ENCODE assay signal across 8 cellular contexts in genomic region chr19:30799854-30800755, GRCh38.
DNase-seq lines count a peak whose midpoint lies in the region; ATAC-seq and TF ChIP-seq lines count a peak whose summit lies in the region.

No MANE protein-coding gene starts in this region.

- ATAC-seq in DND-41 (ENCODE audit: insufficient read depth, low read depth) (no peak), right cardiac atrium (peak; percentile 33 to 67), HG02885 (IDR thresholded peaks at IDR 0.05; ENCODE audit: poor library complexity, unreplicated experiment) (no peak)

- H3K4me2 ChIP-seq in DND-41 (ENCODE audit: insufficient read depth, low read length) (no peak overlapping the region), MM.1S (ENCODE audit: low read depth, low read length) (no peak overlapping the region)

- no peaks in the 10 kb centered on the region for H3K79me2 ChIP-seq in DND-41 (ENCODE audit: insufficient read depth, low read length)
- no peaks in the 10 kb centered on the region for H3K79me2 ChIP-seq in MM.1S (ENCODE audit: low read length)

- 18% methylated on average over 22 of the region's 22 CpGs for WGBS in right cardiac atrium

- no peaks in the 10 kb centered on the region for H3K27me3 ChIP-seq in DND-41 (ENCODE audit: insufficient read depth, low read length, poor library complexity)
- H3K27me3 ChIP-seq in MM.1S (replicated peaks; ENCODE audit: insufficient read depth, low read length): peaks cover 24% of the 10 kb centered on the region
- H3K27me3 ChIP-seq in right cardiac atrium (ENCODE audit: control insufficient read depth, insufficient read depth): no peaks in the 10 kb centered on the region

- no peaks in the 10 kb centered on the region for H4K20me1 ChIP-seq in DND-41 (ENCODE audit: insufficient read depth, low read length)
- no peaks in the 10 kb centered on the region for H4K20me1 ChIP-seq in MM.1S (ENCODE audit: insufficient read depth, low read length)

- DNase-seq in DND-41 (peak; percentile 6), MM.1S (peak; percentile 15), right cardiac atrium (peak; percentile 23 to 75 (median 74)), DMS153 (lab: John Stamatoyannopoulos, UW) (no peak), cortex of kidney (lab: John Stamatoyannopoulos, UW) (no peak)
- DNase-seq in activated T-helper 9 cell treated with anti-CD3 and anti-CD28 coated beads, Interleukin-2, amount 50 U/mL, for 16 hours (ENCODE audit: low read depth): peak; percentile 2
- DNase-seq in stimulated activated CD4-positive, alpha-beta T cell treated with anti-CD3 and anti-CD28 coated beads, Interleukin-12 subunit alpha, Interleukin-12 subunit beta, amount 100 ng/mL, for 48 hours (ENCODE audit: low read depth in 2 of 3, low spot score in 1 of 3): peak in 2 of 3 donors; percentile 9 to 20

- H3K9ac ChIP-seq in DND-41 (ENCODE audit: low read depth, low read length) (no peak overlapping the region), MM.1S (ENCODE audit: low read length) (no peak overlapping the region)

- peak; percentile 14 for TF ChIP-seq CTCF in DND-41 (IDR thresholded peaks at IDR 0.05; ENCODE audit: borderline replicate concordance, extremely low read depth, low read length, poor library complexity, severe bottlenecking)
- peak; percentile 58 for TF ChIP-seq CTCF in MM.1S (IDR thresholded peaks at IDR 0.05; ENCODE audit: low read length)

- H3K27ac ChIP-seq in DND-41 (ENCODE audit: low read length) (no peak overlapping the region), MM.1S (ENCODE audit: low read length) (no peak overlapping the region), right cardiac atrium (ENCODE audit: low read length) (no peak overlapping the region)

- intact Hi-C loops in right cardiac atrium (cut with DNase I): no loop called here

- H3K36me3 ChIP-seq in DND-41 (ENCODE audit: insufficient read depth, low read length) (no peaks in the 10 kb centered on the region), MM.1S (replicated peaks; ENCODE audit: insufficient read depth, low read length) (no peaks in the 10 kb centered on the region)

- no peaks in the 10 kb centered on the region for H3K9me2 ChIP-seq in MM.1S (replicated peaks; ENCODE audit: insufficient read depth, low read length)

- H3K4me3 ChIP-seq in DND-41 (ENCODE audit: low read depth in 1 of 2, low read length in 2 of 2): no peak overlapping the region
- no peak overlapping the region for H3K4me3 ChIP-seq in MM.1S (ENCODE audit: low read length)
- no peak overlapping the region for H3K4me3 ChIP-seq in right cardiac atrium (ENCODE audit: low read length)

- H3K4me1 ChIP-seq in DND-41 (ENCODE audit: insufficient read depth, low read length) (no peaks in the 10 kb centered on the region), MM.1S (ENCODE audit: low read length) (no peaks in the 10 kb centered on the region), right cardiac atrium (ENCODE audit: control insufficient read depth, insufficient read depth, low read length) (no peaks in the 10 kb centered on the region)

- H2AFZ ChIP-seq in DND-41 (ENCODE audit: low read depth, low read length) (no peak overlapping the region), MM.1S (ENCODE audit: low read length) (no peak overlapping the region)

- H3F3A ChIP-seq in MM.1S (ENCODE audit: insufficient read depth, low read length): no peaks in the 10 kb centered on the region

- H3K9me3 ChIP-seq in DND-41 (ENCODE audit: insufficient read depth, low read length, severe bottlenecking) (no peaks in the 10 kb centered on the region), MM.1S (replicated peaks; ENCODE audit: insufficient read depth, low read length) (no peaks in the 10 kb centered on the region), right cardiac atrium (ENCODE audit: control insufficient read depth, low read length) (no peaks in the 10 kb centered on the region)

Comparison
In these comparisons a context has a peak if more than half of its experiments do, and no peak if none do; other contexts are left out.
1. ATAC-seq: peak in right cardiac atrium (2 of 2); none in DND-41 (single experiment) and HG02885 (single experiment).
2. DNase-seq: peak in DND-41 (single experiment), MM.1S (single experiment), activated T-helper 9 cell treated with anti-CD3 and anti-CD28 coated beads, Interleukin-2, amount 50 U/mL, for 16 hours (single experiment), right cardiac atrium (3 of 3) and stimulated activated CD4-positive, alpha-beta T cell treated with anti-CD3 and anti-CD28 coated beads, Interleukin-12 subunit alpha, Interleukin-12 subunit beta, amount 100 ng/mL, for 48 hours (2 of 3); none in DMS153 (single experiment) and cortex of kidney (single experiment).